Comparison of ENCODE assay signal across 9 cellular contexts in genomic region chr5:157651623-157652376, GRCh38. TPM values are rescaled to one million over a fixed set of nuclear protein-coding genes. Genes with fewer than 3 reads are reported as not detected.
DNase-seq lines count a peak whose midpoint lies in the region; ATAC-seq and TF ChIP-seq lines count a peak whose summit lies in the region.
"Had no signal": no experiment of that assay in that cellular context is flagged by ENCODE, and none has a peak within 500 bp of the region (broad histone marks: within the 10 kb centered on the region; RNA-seq: fewer than 3 reads in every experiment).

No MANE protein-coding gene starts in this region.

- DNase-seq in activated T-cell treated with anti-CD3 and anti-CD28 coated beads, Interleukin-2, amount 50 U/mL, for 24 hours, result peak; percentile 88
- DNase-seq in fibroblast of villous mesenchyme (ENCODE audit: low read depth) (peak; percentile 42), putamen (ENCODE audit: low spot score) (peak; percentile 18), NCI-H1105 (lab: John Stamatoyannopoulos, UW) (no peak), NOMO-1 (lab: John Stamatoyannopoulos, UW; ENCODE audit: unreplicated experiment in 2 of 2) (no peak)

- no peaks in the 10 kb centered on the region for H3K4me1 ChIP-seq in HUES64 (ENCODE audit: insufficient read depth, low read length)
- H3K4me1 ChIP-seq in urinary bladder (ENCODE audit: insufficient read depth), result no peaks in the 10 kb centered on the region

- H3K4me3 ChIP-seq in HUES64 (ENCODE audit: low read length) (peak overlapping the region; percentile 54), fibroblast of villous mesenchyme (ENCODE audit: low read depth, low read length) (peak overlapping the region; percentile 46), urinary bladder (ENCODE audit: low read depth, low read length) (peak overlapping the region; percentile 45)

- peaks cover 19% of the 10 kb centered on the region for H3K4me1 Mint-ChIP-seq in activated T-cell treated with anti-CD3 and anti-CD28 coated beads, Interleukin-2, amount 50 U/mL, for 24 hours (ENCODE audit: low read depth)

- H3K36me3 Mint-ChIP-seq in activated T-cell treated with anti-CD3 and anti-CD28 coated beads, Interleukin-2, amount 50 U/mL, for 24 hours (ENCODE audit: low read depth), result peaks cover 14% of the 10 kb centered on the region

- 69% methylated on average over 63 of the region's 63 CpGs for WGBS in HUES64
- 18% methylated on average over 63 of the region's 63 CpGs for WGBS in urinary bladder

- H3K4me3 Mint-ChIP-seq in activated T-cell treated with anti-CD3 and anti-CD28 coated beads, Interleukin-2, amount 50 U/mL, for 24 hours, result peak overlapping the region; percentile 67

- H3K36me3 ChIP-seq in HUES64 (ENCODE audit: insufficient read depth, low read length) (no peaks in the 10 kb centered on the region), urinary bladder (ENCODE audit: insufficient read depth) (no peaks in the 10 kb centered on the region)

- H3K27me3 ChIP-seq in HUES64 (ENCODE audit: insufficient read depth, low read length), result peaks cover 10% of the 10 kb centered on the region

- H3K27ac Mint-ChIP-seq in activated T-cell treated with anti-CD3 and anti-CD28 coated beads, Interleukin-2, amount 50 U/mL, for 24 hours, result peak overlapping the region; percentile 79

- TF ChIP-seq CTCF in fibroblast of villous mesenchyme (IDR thresholded peaks at IDR 0.05; ENCODE audit: insufficient read depth, low read depth, low read length), result peak; percentile 26

- H3K9me3 ChIP-seq in HUES64 (ENCODE audit: insufficient read depth, low read depth, low read length), result peaks cover 9% of the 10 kb centered on the region; the same call in 1 of the 2 replicates

- no peaks in the 10 kb centered on the region for H3K27me3 Mint-ChIP-seq in activated T-cell treated with anti-CD3 and anti-CD28 coated beads, Interleukin-2, amount 50 U/mL, for 24 hours

- H3K9ac ChIP-seq in HUES64 (ENCODE audit: low read depth, low read length), result peak overlapping the region; percentile 49; the same call in 1 of the 2 replicates

- ATAC-seq in GM18909 (IDR thresholded peaks at IDR 0.05; ENCODE audit: poor library complexity, unreplicated experiment), result peak; percentile 81

- H3K27ac ChIP-seq in HUES64 (ENCODE audit: low read depth, low read length), result no peak overlapping the region
- no peak overlapping the region for H3K27ac ChIP-seq in urinary bladder (ENCODE audit: low read depth)

- peaks cover 22% of the 10 kb centered on the region for H3K9me3 Mint-ChIP-seq in activated T-cell treated with anti-CD3 and anti-CD28 coated beads, Interleukin-2, amount 50 U/mL, for 24 hours

RNA-seq across cellular contexts. Expression of gene SOX30, which starts 0.4 kb away (rescaled TPM):
- polyA plus RNA-seq in HUES64 (2013, experiment 1 of 2), result 0.25 TPM
- polyA plus RNA-seq in HUES64 (2013, experiment 2 of 2), result 0.19 TPM
- total RNA-seq in fibroblast of villous mesenchyme, result under 0.01 TPM in 1 of 2 replicates, not detected in the other
- not detected for total RNA-seq in urinary bladder
- 0.33 TPM for polyA plus RNA-seq in urinary bladder
- total RNA-seq: SK-MEL-5 had no signal

RNA-seq across cellular contexts. Expression of gene C5orf52, which starts 19.5 kb away (rescaled TPM):
- not detected for polyA plus RNA-seq in HUES64 (2013, experiment 1 of 2)
- not detected for polyA plus RNA-seq in HUES64 (2013, experiment 2 of 2)
- total RNA-seq in fibroblast of villous mesenchyme (not detected in 2 replicates), urinary bladder (not detected)
- not detected for polyA plus RNA-seq in urinary bladder
- total RNA-seq: SK-MEL-5 had no signal

Comparison
In these comparisons a context has a peak if more than half of its experiments do, and no peak if none do; other contexts are left out.
1. DNase-seq: peak in activated T-cell treated with anti-CD3 and anti-CD28 coated beads, Interleukin-2, amount 50 U/mL, for 24 hours (single experiment), fibroblast of villous mesenchyme (single experiment) and putamen (single experiment); none in NCI-H1105 (single experiment) and NOMO-1 (0 of 2).
2. Peak in every context shown above with its lines, with median percentiles within 50 percentile points of each other: H3K4me3 ChIP-seq.